In genomic region chr9:14692918-14693861, GRCh38 we compare ENCODE assay signal across 1 cellular context.
TF ChIP-seq lines count a peak whose summit lies in the region.

Gene ZDHHC21 (minus strand): TSS chr9:14693432. CDS start chr9:14674340, 19,092 bp downstream.

TF ChIP-seq in HepG2, 621 proteins besides CTCF, POLR2A, EP300 and RAD21 (continued from another document and continues in another):
- TF ChIP-seq DR1 (CRISPR knock-in tag; IDR thresholded peaks at IDR 0.05), result peak; percentile 36; the same call in 1 of the 2 replicates
- 0 out of 2 replicates have a peak, but pooled peaks have one; percentile 43 for TF ChIP-seq ZNF776 (CRISPR knock-in tag; IDR thresholded peaks at IDR 0.05)
- 0 out of 2 replicates have a peak, but pooled peaks have one; percentile 44 for TF ChIP-seq ZNF589 (CRISPR knock-in tag; conservative IDR thresholded peaks at IDR 0.05)
- no peak; the same call in none of the 2 replicates for TF ChIP-seq ZBTB7A (CRISPR knock-in tag; IDR thresholded peaks at IDR 0.05)
- no peak for TF ChIP-seq ZNF234 (CRISPR knock-in tag; conservative IDR thresholded peaks at IDR 0.05)
- TF ChIP-seq SRSF9 (IDR thresholded peaks at IDR 0.05; ENCODE audit: borderline replicate concordance, insufficient read depth, low read depth, low read length, poor library complexity, severe bottlenecking), result no peak
- peak; percentile 40; the same call in 1 of the 2 replicates for TF ChIP-seq IRF2 (CRISPR knock-in tag; IDR thresholded peaks at IDR 0.05)
- TF ChIP-seq HNRNPK (IDR thresholded peaks at IDR 0.05; ENCODE audit: low read depth, low read length, poor library complexity, severe bottlenecking), result peak; percentile 98
- TF ChIP-seq U2AF2 (IDR thresholded peaks at IDR 0.05; ENCODE audit: low read depth, low read length), result no peak
- TF ChIP-seq ZNF670 (CRISPR knock-in tag; IDR thresholded peaks at IDR 0.05; ENCODE audit: borderline replicate concordance), result peak; percentile 43; the same call in 1 of the 2 replicates
- TF ChIP-seq ZNF558 (CRISPR knock-in tag; IDR thresholded peaks at IDR 0.05; ENCODE audit: borderline replicate concordance), result no peak
- no peak for TF ChIP-seq HNRNPUL1 (IDR thresholded peaks at IDR 0.05; ENCODE audit: low read depth, low read length)
- TF ChIP-seq HNF4A (CRISPR knock-in tag; IDR thresholded peaks at IDR 0.05), result no peak
- TF ChIP-seq LBX2 (CRISPR knock-in tag; IDR thresholded peaks at IDR 0.05; ENCODE audit: borderline replicate concordance), result no peak
- no peak for TF ChIP-seq ARNTL (CRISPR knock-in tag; IDR thresholded peaks at IDR 0.05)
- no peak for TF ChIP-seq RBAK (CRISPR knock-in tag; IDR thresholded peaks at IDR 0.05)
- TF ChIP-seq TGIF2 (CRISPR knock-in tag; IDR thresholded peaks at IDR 0.05), result no peak
- TF ChIP-seq DZIP1 (CRISPR knock-in tag; IDR thresholded peaks at IDR 0.05), result 0 out of 2 replicates have a peak, but pooled peaks have one; percentile 66
- TF ChIP-seq HMG20B (CRISPR knock-in tag; conservative IDR thresholded peaks at IDR 0.05), result no peak
- peak; percentile 52; the same call in 1 of the 2 replicates for TF ChIP-seq MTA1 (CRISPR knock-in tag; IDR thresholded peaks at IDR 0.05; ENCODE audit: borderline replicate concordance)
- no peak for TF ChIP-seq CC2D1A (CRISPR knock-in tag; IDR thresholded peaks at IDR 0.05)
- TF ChIP-seq FIP1L1 (IDR thresholded peaks at IDR 0.05; ENCODE audit: borderline replicate concordance, insufficient read depth, low read depth, low read length), result no peak
- no peak for TF ChIP-seq ZBED4 (CRISPR knock-in tag; IDR thresholded peaks at IDR 0.05; ENCODE audit: borderline replicate concordance)
- TF ChIP-seq ZNF615 (CRISPR knock-in tag; IDR thresholded peaks at IDR 0.05; ENCODE audit: borderline replicate concordance), result 0 out of 2 replicates have a peak, but pooled peaks have one; percentile 63
- TF ChIP-seq ZSCAN30 (CRISPR knock-in tag; IDR thresholded peaks at IDR 0.05), result no peak
- no peak for TF ChIP-seq ZNF7 (CRISPR knock-in tag; IDR thresholded peaks at IDR 0.05)
- no peak for TF ChIP-seq RAD51 (IDR thresholded peaks at IDR 0.05; ENCODE audit: borderline replicate concordance)
- TF ChIP-seq TFAP4 (IDR thresholded peaks at IDR 0.05; ENCODE audit: borderline replicate concordance, low read depth), result no peak
- TF ChIP-seq FOSL2 (CRISPR knock-in tag; IDR thresholded peaks at IDR 0.05), result no peak
- TF ChIP-seq ELF1 (CRISPR knock-in tag; IDR thresholded peaks at IDR 0.05), result peak; percentile 73
- TF ChIP-seq CEBPG (CRISPR knock-in tag; IDR thresholded peaks at IDR 0.05), result no peak
- no peak for TF ChIP-seq KDM1A (CRISPR knock-in tag; IDR thresholded peaks at IDR 0.05)
- no peak for TF ChIP-seq PLRG1 (conservative IDR thresholded peaks at IDR 0.05)
- TF ChIP-seq ATF7-NPFF (CRISPR knock-in tag; IDR thresholded peaks at IDR 0.05; ENCODE audit: low read depth), result peak; percentile 71; the same call in 1 of the 2 replicates
- peak; percentile 96 for TF ChIP-seq SPEN (CRISPR knock-in tag; IDR thresholded peaks at IDR 0.05; ENCODE audit: low read depth)
- TF ChIP-seq ATF4 (CRISPR knock-in tag; IDR thresholded peaks at IDR 0.05), result no peak
- no peak for TF ChIP-seq NKX3-1 (CRISPR knock-in tag; IDR thresholded peaks at IDR 0.05)
- TF ChIP-seq FOXA3 (CRISPR knock-in tag; IDR thresholded peaks at IDR 0.05), result 0 out of 2 replicates have a peak, but pooled peaks have one; percentile 6
- TF ChIP-seq ZNF354B (CRISPR knock-in tag; IDR thresholded peaks at IDR 0.05), result no peak
- no peak for TF ChIP-seq CENPT (CRISPR knock-in tag; IDR thresholded peaks at IDR 0.05; ENCODE audit: low read depth)
- TF ChIP-seq TFDP1 (CRISPR knock-in tag; IDR thresholded peaks at IDR 0.05; ENCODE audit: borderline replicate concordance), result peak; percentile 47; the same call in 1 of the 2 replicates
- 0 out of 2 replicates have a peak, but pooled peaks have one; percentile 53 for TF ChIP-seq SP140L (CRISPR knock-in tag; IDR thresholded peaks at IDR 0.05; ENCODE audit: borderline replicate concordance)
- TF ChIP-seq ZNF232 (CRISPR knock-in tag; IDR thresholded peaks at IDR 0.05; ENCODE audit: borderline replicate concordance), result 0 out of 2 replicates have a peak, but pooled peaks have one; percentile 29
- TF ChIP-seq CBFB (CRISPR knock-in tag; IDR thresholded peaks at IDR 0.05), result peak; percentile 80
- TF ChIP-seq GPBP1L1 (CRISPR knock-in tag; IDR thresholded peaks at IDR 0.05), result no peak
- no peak for TF ChIP-seq FOXK1 (CRISPR knock-in tag; IDR thresholded peaks at IDR 0.05; ENCODE audit: borderline replicate concordance, low read depth)
- peak; percentile 29; the same call in 1 of the 2 replicates for TF ChIP-seq HOXA3 (CRISPR knock-in tag; IDR thresholded peaks at IDR 0.05)
- no peak for TF ChIP-seq RFX1 (IDR thresholded peaks at IDR 0.05)
- peak; percentile 82; the same call in 1 of the 2 replicates for TF ChIP-seq NRL (CRISPR knock-in tag; IDR thresholded peaks at IDR 0.05; ENCODE audit: borderline replicate concordance)
- TF ChIP-seq NFKBIZ (CRISPR knock-in tag; IDR thresholded peaks at IDR 0.05), result no peak
- TF ChIP-seq SMARCE1 (IDR thresholded peaks at IDR 0.05; ENCODE audit: borderline replicate concordance), result no peak
- peak; percentile 86; the same call in 1 of the 2 replicates for TF ChIP-seq ZNF747 (CRISPR knock-in tag; IDR thresholded peaks at IDR 0.05; ENCODE audit: borderline replicate concordance)
- TF ChIP-seq MYPOP (CRISPR knock-in tag; IDR thresholded peaks at IDR 0.05), result no peak
- TF ChIP-seq ZNF704 (CRISPR knock-in tag; IDR thresholded peaks at IDR 0.05; ENCODE audit: borderline replicate concordance), result 0 out of 2 replicates have a peak, but pooled peaks have one; percentile 55
- TF ChIP-seq MXD4 (CRISPR knock-in tag; IDR thresholded peaks at IDR 0.05), result 0 out of 2 replicates have a peak, but pooled peaks have one; percentile 43
- TF ChIP-seq CEBPB (IDR thresholded peaks at IDR 0.05; ENCODE audit: borderline replicate concordance, low read depth, low read length), result no peak
- TF ChIP-seq MXD3 (CRISPR knock-in tag; IDR thresholded peaks at IDR 0.05), result peak; percentile 85
- TF ChIP-seq NONO (IDR thresholded peaks at IDR 0.05), result no peak
- peak; percentile 81 for TF ChIP-seq NONO (CRISPR knock-in tag; conservative IDR thresholded peaks at IDR 0.05)
- TF ChIP-seq ZNF740 (CRISPR knock-in tag; IDR thresholded peaks at IDR 0.05), result peak; percentile 39; the same call in 1 of the 2 replicates
- no peak for TF ChIP-seq ZNF816 (CRISPR knock-in tag; IDR thresholded peaks at IDR 0.05; ENCODE audit: borderline replicate concordance)
